Comparison of ENCODE assay signal across 8 cellular contexts in genomic region chr2:74833418-74834233, GRCh38. TPM values are rescaled to one million over a fixed set of nuclear protein-coding genes. Genes with fewer than 3 reads are reported as not detected.
DNase-seq lines count a peak whose midpoint lies in the region; ATAC-seq and TF ChIP-seq lines count a peak whose summit lies in the region.

Gene HK2 (plus strand): TSS chr2:74834127. CDS start chr2:74834581, 454 bp downstream.

- H3K4me3 ChIP-seq in Loucy (ENCODE audit: low read length, poor library complexity, severe bottlenecking) (peak within 1 kb of the TSS; percentile 93), SU-DHL-6 (ENCODE audit: insufficient read depth, low read length, poor library complexity, severe bottlenecking) (peak within 1 kb of the TSS; percentile 71), cardiac muscle cell (peak within 1 kb of the TSS; percentile 75), upper lobe of right lung (peak within 1 kb of the TSS; percentile 77)

- no peak for TF ChIP-seq CTCF in Loucy (conservative IDR thresholded peaks at IDR 0.05; ENCODE audit: low read length)
- TF ChIP-seq CTCF in SU-DHL-6 (IDR thresholded peaks at IDR 0.05; ENCODE audit: insufficient read depth, low read length, poor library complexity, severe bottlenecking) = no peak
- TF ChIP-seq CTCF in cardiac muscle cell (IDR thresholded peaks at IDR 0.05; ENCODE audit: low read depth, low read length) = no peak
- TF ChIP-seq CTCF in upper lobe of right lung (IDR thresholded peaks at IDR 0.05) = no peak

- no peaks in the 10 kb centered on the region for H3K9me3 ChIP-seq in Loucy (ENCODE audit: insufficient read depth, low read depth, low read length)
- H3K9me3 ChIP-seq in SU-DHL-6 (ENCODE audit: insufficient read depth, low read length) = no peaks in the 10 kb centered on the region
- H3K9me3 ChIP-seq in cardiac muscle cell (ENCODE audit: low read depth) = no peaks in the 10 kb centered on the region
- H3K9me3 ChIP-seq in upper lobe of right lung = no peaks in the 10 kb centered on the region

- peaks cover 42% of the 10 kb centered on the region for H3K36me3 Mint-ChIP-seq in activated naive CD8-positive, alpha-beta T cell treated with anti-CD3 and anti-CD28 coated beads for 36 hours

- H3K4me2 ChIP-seq in Loucy (ENCODE audit: low read depth, low read length, poor library complexity, severe bottlenecking) (peak within 1 kb of the TSS; percentile 92), SU-DHL-6 (ENCODE audit: low read depth, low read length, poor library complexity, severe bottlenecking) (peak within 1 kb of the TSS; percentile 75)

- peaks cover 47% of the 10 kb centered on the region for H3K4me1 Mint-ChIP-seq in activated naive CD8-positive, alpha-beta T cell treated with anti-CD3 and anti-CD28 coated beads for 36 hours

- peak; percentile 94 for ATAC-seq in upper lobe of right lung

- H3K27me3 ChIP-seq in Loucy (ENCODE audit: insufficient read depth, low read length, poor library complexity, severe bottlenecking) (no peaks in the 10 kb centered on the region), SU-DHL-6 (ENCODE audit: low read length) (no peaks in the 10 kb centered on the region), cardiac muscle cell (no peaks in the 10 kb centered on the region), upper lobe of right lung (no peaks in the 10 kb centered on the region)

- no peaks in the 10 kb centered on the region for H3K9me3 Mint-ChIP-seq in activated naive CD8-positive, alpha-beta T cell treated with anti-CD3 and anti-CD28 coated beads for 36 hours

- H2AFZ ChIP-seq in Loucy (ENCODE audit: low read length) = peak within 1 kb of the TSS; percentile 76; the same call in 1 of the 2 replicates
- H2AFZ ChIP-seq in SU-DHL-6 (ENCODE audit: low read depth, low read length, severe bottlenecking) = peak within 1 kb of the TSS; percentile 56

- DNase-seq in GM03348 (ENCODE audit: low spot score) (peak; percentile 100), H4 (ENCODE audit: low spot score) (peak; percentile 80), cardiac muscle cell (ENCODE audit: low read depth in 1 of 2, low spot score in 1 of 2) (peak; percentile 95 to 97), posterior cingulate gyrus (peak in 9 of 10 donors; percentile 30 to 94 (median 64)), upper lobe of right lung (peak; percentile 94)
- DNase-seq in activated naive CD8-positive, alpha-beta T cell treated with anti-CD3 and anti-CD28 coated beads for 36 hours = peak; percentile 93

- no peaks in the 10 kb centered on the region for H3K9me2 ChIP-seq in Loucy (replicated peaks; ENCODE audit: low read depth, low read length)
- H3K9me2 ChIP-seq in SU-DHL-6 (replicated peaks; ENCODE audit: insufficient read depth, low read length) = no peaks in the 10 kb centered on the region

- H3K27me3 Mint-ChIP-seq in activated naive CD8-positive, alpha-beta T cell treated with anti-CD3 and anti-CD28 coated beads for 36 hours = no peaks in the 10 kb centered on the region

- H3K4me1 ChIP-seq in Loucy (ENCODE audit: insufficient read depth, low read length, poor library complexity, severe bottlenecking) (peaks cover 47% of the 10 kb centered on the region), cardiac muscle cell (ENCODE audit: low read depth) (peaks cover 16% of the 10 kb centered on the region), upper lobe of right lung (peaks cover 11% of the 10 kb centered on the region)

- intact Hi-C loops in posterior cingulate gyrus (cut with DNase I) (no loop called here), upper lobe of right lung (cut with DNase I) (no loop called here)

- H3K27ac Mint-ChIP-seq in activated naive CD8-positive, alpha-beta T cell treated with anti-CD3 and anti-CD28 coated beads for 36 hours = peak within 1 kb of the TSS; percentile 97

- H4K20me1 ChIP-seq in Loucy (ENCODE audit: insufficient read depth, low read length, poor library complexity, severe bottlenecking) = peaks cover 28% of the 10 kb centered on the region
- H4K20me1 ChIP-seq in SU-DHL-6 (ENCODE audit: low read depth, low read length) = peaks cover 8% of the 10 kb centered on the region; the same call in 1 of the 2 replicates

- H3K4me3 Mint-ChIP-seq in activated naive CD8-positive, alpha-beta T cell treated with anti-CD3 and anti-CD28 coated beads for 36 hours = peak within 1 kb of the TSS; percentile 96

- H3K79me2 ChIP-seq in Loucy (ENCODE audit: insufficient read depth, low read length) (peaks cover 46% of the 10 kb centered on the region), SU-DHL-6 (ENCODE audit: insufficient read depth, low read length) (peaks cover 39% of the 10 kb centered on the region)

- peaks cover 9% of the 10 kb centered on the region; the same call in 1 of the 2 replicates for H3F3A ChIP-seq in Loucy (ENCODE audit: low read depth)
- no peaks in the 10 kb centered on the region for H3F3A ChIP-seq in SU-DHL-6 (ENCODE audit: insufficient read depth)

- H3K9ac ChIP-seq in Loucy (ENCODE audit: low read depth, low read length, poor library complexity, severe bottlenecking) = peak within 1 kb of the TSS; percentile 85
- H3K9ac ChIP-seq in SU-DHL-6 (ENCODE audit: low read length) = peak within 1 kb of the TSS; percentile 78

- H3K27ac ChIP-seq in SU-DHL-6 (ENCODE audit: low read depth, low read length) = peak within 1 kb of the TSS; percentile 54
- peak within 1 kb of the TSS; percentile 70 for H3K27ac ChIP-seq in cardiac muscle cell
- peak within 1 kb of the TSS; percentile 86 for H3K27ac ChIP-seq in upper lobe of right lung

- no peaks in the 10 kb centered on the region for H3K36me3 ChIP-seq in Loucy (ENCODE audit: insufficient read depth, low read length)
- no peaks in the 10 kb centered on the region for H3K36me3 ChIP-seq in SU-DHL-6 (ENCODE audit: low read length)
- no peaks in the 10 kb centered on the region for H3K36me3 ChIP-seq in cardiac muscle cell
- no peaks in the 10 kb centered on the region for H3K36me3 ChIP-seq in upper lobe of right lung

RNA-seq across cellular contexts. Expression of gene HK2, which starts in this region (rescaled TPM):
- 4.3 and 6.0 TPM in 2 replicates for total RNA-seq in H4 (2014; rRNA removed; shearing (Covaris generic))
- 100 to 1,000 TPM; 101 to 102 TPM for total RNA-seq in activated naive CD8-positive, alpha-beta T cell treated with anti-CD3 and anti-CD28 coated beads for 36 hours
- total RNA-seq in cardiac muscle cell (109 and 127 TPM in 2 replicates), upper lobe of right lung (77.1 TPM)
- 77.3 and 94.6 TPM in 2 replicates for polyA plus RNA-seq in cardiac muscle cell

Comparison
In these comparisons a context has a peak if more than half of its experiments do, and no peak if none do; other contexts are left out.
1. Peak in every context shown above with its lines: DNase-seq, ATAC-seq, H3K4me3 ChIP-seq and H3K27ac ChIP-seq.
2. RNA of gene HK2 (total RNA-seq): 109 to 127 TPM in cardiac muscle cell, 101 to 102 TPM in activated naive CD8-positive, alpha-beta T cell treated with anti-CD3 and anti-CD28 coated beads for 36 hours and 77.1 TPM in upper lobe of right lung (single experiment); 4.3 to 6.0 TPM in H4; every median in the first group is over 10 times any median in the second.